Comparison of ENCODE assay signal across 9 cellular contexts in the genomic region with DNA sequence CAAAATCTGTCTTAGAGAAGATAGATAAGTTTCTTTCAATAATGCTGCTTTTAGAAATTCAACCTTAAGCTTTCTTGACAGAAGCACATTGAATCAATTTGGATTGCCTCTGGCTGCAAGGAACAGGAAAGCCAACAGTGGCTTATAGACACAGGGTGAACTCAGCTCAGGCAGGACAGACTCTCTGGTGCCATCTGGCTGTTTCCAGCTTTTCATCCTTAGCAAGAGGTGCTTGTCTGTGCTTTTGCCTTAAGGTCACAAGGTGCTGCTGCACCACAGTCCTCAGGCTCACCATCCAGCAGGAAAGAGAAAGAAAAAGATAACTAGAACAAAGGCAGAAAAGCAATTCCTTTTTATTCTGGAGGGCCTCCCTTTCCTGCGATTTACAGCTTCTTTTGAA.
DNase-seq lines count a peak whose midpoint lies in the region; ATAC-seq lines count a peak whose summit lies in the region.
"Had no signal": no experiment of that assay in that cellular context is flagged by ENCODE, and none has a peak within 500 bp of the region (broad histone marks: within the 10 kb centered on the region; RNA-seq: fewer than 3 reads in every experiment).

No MANE protein-coding gene starts in this region.

- no peaks in the 10 kb centered on the region for H3K27me3 ChIP-seq in MG63
- H3K27me3 ChIP-seq: SJSA1 had no signal

- no peaks in the 10 kb centered on the region for H3K36me3 Mint-ChIP-seq in T-helper 17 cell (ENCODE audit: low read depth)
- H3K36me3 Mint-ChIP-seq in activated naive CD8-positive, alpha-beta T cell treated with anti-CD3 and anti-CD28 coated beads for 36 hours: no peaks in the 10 kb centered on the region

- no peak overlapping the region for H3K27ac Mint-ChIP-seq in T-helper 17 cell
- H3K27ac Mint-ChIP-seq in activated naive CD8-positive, alpha-beta T cell treated with anti-CD3 and anti-CD28 coated beads for 36 hours: no peak overlapping the region

- H3K36me3 ChIP-seq in MG63: no peaks in the 10 kb centered on the region
- H3K36me3 ChIP-seq: SJSA1 had no signal

- DNase-seq in EL (peak; percentile 28), MG63 (peak; percentile 63), SW480 (ENCODE audit: low spot score) (peak; percentile 71), hepatic stellate cell (ENCODE audit: low spot score) (peak; percentile 29), T-helper 17 cell (no peak), KG1 (lab: John Stamatoyannopoulos, UW) (no peak)
- DNase-seq in activated naive CD8-positive, alpha-beta T cell treated with anti-CD3 and anti-CD28 coated beads for 36 hours: no peak

- no peaks in the 10 kb centered on the region for H3K4me1 Mint-ChIP-seq in T-helper 17 cell
- no peaks in the 10 kb centered on the region for H3K4me1 Mint-ChIP-seq in activated naive CD8-positive, alpha-beta T cell treated with anti-CD3 and anti-CD28 coated beads for 36 hours

- peaks cover 40% of the 10 kb centered on the region for H3K27me3 Mint-ChIP-seq in T-helper 17 cell
- H3K27me3 Mint-ChIP-seq in activated naive CD8-positive, alpha-beta T cell treated with anti-CD3 and anti-CD28 coated beads for 36 hours: no peaks in the 10 kb centered on the region

- no peak overlapping the region for H3K4me3 ChIP-seq in MG63
- H3K4me3 ChIP-seq: SJSA1 had no signal

- no peak for ATAC-seq in GM19467 (IDR thresholded peaks at IDR 0.05; ENCODE audit: unreplicated experiment)
- no peak for ATAC-seq in T-helper 17 cell

- no peak overlapping the region for H3K4me3 Mint-ChIP-seq in T-helper 17 cell
- no peak overlapping the region for H3K4me3 Mint-ChIP-seq in activated naive CD8-positive, alpha-beta T cell treated with anti-CD3 and anti-CD28 coated beads for 36 hours

- no peaks in the 10 kb centered on the region for H3K9me3 ChIP-seq in MG63
- H3K9me3 ChIP-seq in T-helper 17 cell (ENCODE audit: control insufficient read depth, low read length, poor library complexity, severe bottlenecking): no peaks in the 10 kb centered on the region
- H3K9me3 ChIP-seq: SJSA1 had no signal

- no peaks in the 10 kb centered on the region for H3K9me3 Mint-ChIP-seq in activated naive CD8-positive, alpha-beta T cell treated with anti-CD3 and anti-CD28 coated beads for 36 hours

Comparison
In these comparisons a context has a peak if more than half of its experiments do, and no peak if none do; other contexts are left out.
1. DNase-seq: peak in EL (single experiment), MG63 (single experiment), SW480 (single experiment) and hepatic stellate cell (single experiment); none in T-helper 17 cell (0 of 3), KG1 (single experiment) and activated naive CD8-positive, alpha-beta T cell treated with anti-CD3 and anti-CD28 coated beads for 36 hours (single experiment).